18 cellular contexts compared by ENCODE assay signal in the genomic region with DNA sequence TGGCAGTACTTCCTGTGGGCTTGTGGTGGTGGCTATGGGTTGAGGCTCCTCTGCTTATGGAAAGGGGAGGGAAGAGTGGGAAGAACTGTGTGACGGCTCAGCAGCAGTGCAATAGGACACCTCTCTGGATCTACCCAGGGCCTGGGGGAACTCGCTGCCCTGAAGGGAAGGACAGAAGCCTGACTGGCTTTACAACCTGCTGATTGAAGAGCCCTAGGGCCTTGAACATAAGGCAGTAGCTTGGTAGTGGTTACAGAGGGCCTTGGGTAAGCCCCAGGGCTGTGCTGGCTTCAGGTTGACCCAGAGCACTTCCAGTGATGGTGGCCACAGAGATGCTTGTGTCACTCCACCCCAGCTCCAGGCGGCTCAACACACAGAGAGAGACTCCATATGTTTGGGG. TPM values are rescaled to one million over a fixed set of nuclear protein-coding genes. Genes with fewer than 3 reads are reported as not detected.
DNase-seq lines count a peak whose midpoint lies in the region; ATAC-seq, FAIRE-seq and TF ChIP-seq lines count a peak whose summit lies in the region.
"Had no signal": no experiment of that assay in that cellular context is flagged by ENCODE, and none has a peak within 500 bp of the region (broad histone marks: within the 10 kb centered on the region; RNA-seq: fewer than 3 reads in every experiment).

No MANE protein-coding gene starts in this region.

- POLR2A ChIA-PET in HepG2 (lab: Yijun Ruan, JAX) = no interaction called here

- peaks cover 4 to 29% of the 10 kb centered on the region in 2 experiments; a peak in 4 of 5 replicates for H3K27me3 ChIP-seq in HepG2 (ENCODE audit: control insufficient read depth in 1 of 2, insufficient read depth in 2 of 2, low read length in 2 of 2)
- no peaks in the 10 kb centered on the region for H3K27me3 ChIP-seq in right lobe of liver
- no peaks in the 10 kb centered on the region for H3K27me3 ChIP-seq in breast epithelium
- H3K27me3 ChIP-seq: BLaER1 had no signal

- intact Hi-C loops in HepG2 (cut with micrococcal nuclease; ENCODE audit: unreplicated experiment) (no loop called here), right lobe of liver (cut with DNase I) (loop anchor here in 1 of 2 donors (10.0 kb wide), 1 partner anchor 60 kb away; no protein-coding TSS in a partner anchor), breast epithelium (cut with DNase I; ENCODE audit: low total_unique reads) (no loop called here)

- H3K9me3 Mint-ChIP-seq in neural crest cell = no peaks in the 10 kb centered on the region

- no peak for TF ChIP-seq CTCF in HepG2 (CRISPR knock-in tag; IDR thresholded peaks at IDR 0.05)
- no peak for TF ChIP-seq CTCF in right lobe of liver (IDR thresholded peaks at IDR 0.05)
- no peak for TF ChIP-seq CTCF in neural crest cell (conservative IDR thresholded peaks at IDR 0.05)
- no peak for TF ChIP-seq CTCF in breast epithelium (IDR thresholded peaks at IDR 0.05)

- WGBS in HepG2 (ENCODE audit: low lambda C conversion rate) = 19% methylated on average over 3 of the region's 3 CpGs
- WGBS in right lobe of liver (ENCODE audit: insufficient coverage, low coverage, low lambda C conversion rate, missing lambda C conversion rate) = 60% methylated on average over 1 of the region's 3 CpGs

- H3K4me3 ChIP-seq in HepG2 (replicated peaks in 1 of 3; ENCODE audit: insufficient read depth in 1 of 3, low read depth in 2 of 3, low read length in 3 of 3) = no peak overlapping the region
- no peak overlapping the region for H3K4me3 ChIP-seq in right lobe of liver
- H3K4me3 ChIP-seq in breast epithelium = no peak overlapping the region
- H3K4me3 ChIP-seq: BLaER1, GM12878, GM23248 had no signal

- ATAC-seq in HepG2 (peak; percentile 65), right lobe of liver (no peak), HG02840 (IDR thresholded peaks at IDR 0.05; ENCODE audit: low FRiP score, unreplicated experiment) (no peak)
- ATAC-seq: GM12878 had no signal

- H3K27ac Mint-ChIP-seq in neural crest cell (ENCODE audit: unreplicated experiment) = peak overlapping the region; percentile 38
- H3K27ac Mint-ChIP-seq: H9 had no signal

- H3K79me2 ChIP-seq in HepG2 (ENCODE audit: insufficient read depth, low read length) = no peaks in the 10 kb centered on the region

- no peak overlapping the region for H3K27ac ChIP-seq in HepG2 (ENCODE audit: extremely low read length, insufficient read depth, low read length)
- H3K27ac ChIP-seq in right lobe of liver = no peak overlapping the region
- no peak overlapping the region for H3K27ac ChIP-seq in breast epithelium
- H3K27ac ChIP-seq: BLaER1, GM23248 had no signal

- TF ChIP-seq EP300 in HepG2 (IDR thresholded peaks at IDR 0.05; ENCODE audit: low read depth in 2 of 2, low read length in 2 of 2) (no peak), HepG2 (CRISPR knock-in tag; IDR thresholded peaks at IDR 0.05; ENCODE audit: borderline replicate concordance) (no peak)

- no peaks in the 10 kb centered on the region for H3K36me3 Mint-ChIP-seq in neural crest cell (ENCODE audit: low read depth)

- no peaks in the 10 kb centered on the region for H3K4me1 Mint-ChIP-seq in neural crest cell

- CTCF ChIA-PET in HepG2 (lab: Yijun Ruan, JAX; ENCODE audit: low intra/inter-chr PET ratio, low total read pairs) = no interaction called here

- DNase-seq in HepG2 (ENCODE audit: low spot score) = no peak
- DNase-seq in right lobe of liver = no peak
- peak; percentile 79 for DNase-seq in islet precursor cell
- DNase-seq in neural crest cell (ENCODE audit: low read depth, low spot score) = no peak
- no peak for DNase-seq in breast epithelium (ENCODE audit: low spot score in 2 of 2)
- DNase-seq in HuH-7.5 (ENCODE audit: low spot score) = no peak
- DNase-seq: 8988T, AML-193, Calu3, DMS 273 treated with DMSO at 0.1 percent for 48 hours, GM23248, H9 had no signal

- no peak for FAIRE-seq in HepG2 (lab: Jason Lieb, UNC)
- FAIRE-seq: GM12878, GM18507 had no signal

- H2AFZ ChIP-seq in HepG2 (ENCODE audit: low read length) = no peak overlapping the region
- H2AFZ ChIP-seq: GM23248 had no signal

- H3K4me3 Mint-ChIP-seq in neural crest cell = no peak overlapping the region
- H3K4me3 Mint-ChIP-seq: H9 had no signal

- H3K4me2 ChIP-seq in HepG2 (ENCODE audit: low read depth, low read length) = no peak overlapping the region
- H3K4me2 ChIP-seq: BLaER1 had no signal

- no peak for TF ChIP-seq POLR2A in HepG2 (IDR thresholded peaks at IDR 0.05; ENCODE audit: insufficient read depth in 1 of 2, low read depth in 2 of 2, low read length in 2 of 2)
- no peak for TF ChIP-seq POLR2A in right lobe of liver (IDR thresholded peaks at IDR 0.05)
- TF ChIP-seq POLR2A in breast epithelium (IDR thresholded peaks at IDR 0.05) = no peak

- no peaks in the 10 kb centered on the region for H3K9me3 ChIP-seq in HepG2 (ENCODE audit: low read length)
- H3K9me3 ChIP-seq in right lobe of liver = no peaks in the 10 kb centered on the region
- no peaks in the 10 kb centered on the region for H3K9me3 ChIP-seq in breast epithelium

- H3K4me1 ChIP-seq in HepG2 (ENCODE audit: insufficient read depth, low read length) = no peaks in the 10 kb centered on the region
- no peaks in the 10 kb centered on the region for H3K4me1 ChIP-seq in right lobe of liver
- H3K4me1 ChIP-seq in breast epithelium = no peaks in the 10 kb centered on the region

- in situ Hi-C loops in HepG2 (cut with HindIII; ENCODE audit: extremely low pct_ligation_motif_present, low pct_unique_long_range_greater_than_20kb) = no loop called here

- TF ChIP-seq RAD21 in HepG2 (CRISPR knock-in tag; IDR thresholded peaks at IDR 0.05) = no peak

- H3K27me3 Mint-ChIP-seq in neural crest cell (ENCODE audit: low read depth) = peaks cover 4% of the 10 kb centered on the region

- no peak overlapping the region for H3K9ac ChIP-seq in HepG2 (ENCODE audit: insufficient read depth, low read depth, low read length)
- H3K9ac ChIP-seq: BLaER1, GM23248 had no signal

- no peaks in the 10 kb centered on the region for H3K36me3 ChIP-seq in HepG2 (replicated peaks in 1 of 2; ENCODE audit: control insufficient read depth in 1 of 2, insufficient read depth in 2 of 2, low read length in 2 of 2)
- H3K36me3 ChIP-seq in right lobe of liver = no peaks in the 10 kb centered on the region
- H3K36me3 ChIP-seq in breast epithelium = no peaks in the 10 kb centered on the region
- H3K36me3 ChIP-seq: BLaER1 had no signal

- no TSS peak for BruUV-seq in HepG2 (replicated peaks; lab: Mats Ljungman, UMichigan)

- H4K20me1 ChIP-seq in HepG2 (ENCODE audit: insufficient read depth, low read length) = no peaks in the 10 kb centered on the region
- H4K20me1 ChIP-seq: BLaER1 had no signal

RNA-seq across cellular contexts. Expression of gene CCIN, which starts 5.5 kb away (rescaled TPM):
- total RNA-seq in HepG2 (2016; rRNA removed; fragmentation: Illumina TruSeq; extraction: Trizol) (not detected in 2 replicates), right lobe of liver (not detected), neural crest cell (not detected in 2 replicates), breast epithelium (under 1 TPM in 1 of 3 donors, not detected in 2; 0.80 TPM)
- total RNA-seq in HepG2 (2016; cell fraction: cytosol; rRNA removed; fragmentation: Illumina TruSeq; extraction: Trizol; ENCODE audit: low read depth) = not detected in 2 replicates
- total RNA-seq in HepG2 (2016; cell fraction: insoluble cytoplasmic fraction; rRNA removed; fragmentation: Illumina TruSeq; extraction: Trizol) = not detected in 2 replicates
- total RNA-seq in HepG2 (2016; cell fraction: membrane; rRNA removed; fragmentation: Illumina TruSeq; extraction: Trizol) = not detected in 2 replicates
- total RNA-seq in HepG2 (2016; cell fraction: nucleus; rRNA removed; fragmentation: Illumina TruSeq; extraction: Trizol) = not detected in 2 replicates
- polyA plus RNA-seq in HepG2 (2011; rRNA removed) = not detected in 2 replicates
- polyA plus RNA-seq in HepG2 (2011; cell fraction: cytosol; rRNA removed) = 0.04 TPM in 1 of 2 replicates, not detected in the other
- polyA plus RNA-seq in HepG2 (2011; cell fraction: nucleus; rRNA removed) = 0.07 TPM in 1 of 2 replicates, not detected in the other
- polyA plus RNA-seq in HepG2 (2012) = not detected in 2 replicates
- not detected in 2 replicates for polyA plus RNA-seq in HepG2 (2016; cell fraction: cytosol; fragmentation: Illumina TruSeq; extraction: Trizol; ENCODE audit: low read depth)
- not detected in 2 replicates for polyA plus RNA-seq in HepG2 (2016; cell fraction: insoluble cytoplasmic fraction; fragmentation: Illumina TruSeq; extraction: Trizol; ENCODE audit: low read depth)
- not detected in 2 replicates for polyA plus RNA-seq in HepG2 (2016; cell fraction: membrane; fragmentation: Illumina TruSeq; extraction: Trizol; ENCODE audit: low read depth)
- polyA plus RNA-seq in HepG2 (2016; cell fraction: nucleus; fragmentation: Illumina TruSeq; extraction: Trizol; ENCODE audit: insufficient read depth, low read depth) = not detected in 2 replicates
- not detected in 2 replicates for polyA minus RNA-seq in HepG2 (2011; rRNA and poly(A)+ RNA removed; ENCODE audit: low replicate concordance)
- polyA minus RNA-seq in HepG2 (2011; cell fraction: cytosol; rRNA and poly(A)+ RNA removed) = not detected in 2 replicates
- not detected in 2 replicates for polyA minus RNA-seq in HepG2 (2011; cell fraction: nucleus; rRNA and poly(A)+ RNA removed)
- total RNA-seq: Calu3, G401, GM12878, H9, HT-29 had no signal
- polyA plus RNA-seq: GM12878 had no signal

RNA-seq across cellular contexts. Expression of gene CLTA, which starts 16.0 kb away (rescaled TPM):
- total RNA-seq in HepG2 (2016; rRNA removed; fragmentation: Illumina TruSeq; extraction: Trizol) (222 and 227 TPM in 2 replicates), right lobe of liver (100 to 1,000 TPM in 2 of 6 experiments, 10 to 100 TPM in 4; 52.3 to 154 (median 72.7) TPM), neural crest cell (222 and 224 TPM in 2 replicates), breast epithelium (100 to 1,000 TPM; 177 to 202 (median 178) TPM)
- 77.4 and 77.5 TPM in 2 replicates for total RNA-seq in HepG2 (2016; cell fraction: cytosol; rRNA removed; fragmentation: Illumina TruSeq; extraction: Trizol; ENCODE audit: low read depth)
- 223 and 230 TPM in 2 replicates for total RNA-seq in HepG2 (2016; cell fraction: insoluble cytoplasmic fraction; rRNA removed; fragmentation: Illumina TruSeq; extraction: Trizol)
- 134 and 142 TPM in 2 replicates for total RNA-seq in HepG2 (2016; cell fraction: membrane; rRNA removed; fragmentation: Illumina TruSeq; extraction: Trizol)
- 66.4 and 74.6 TPM in 2 replicates for total RNA-seq in HepG2 (2016; cell fraction: nucleus; rRNA removed; fragmentation: Illumina TruSeq; extraction: Trizol)
- polyA plus RNA-seq in HepG2 (2011; rRNA removed) = 110 and 143 TPM in 2 replicates
- 131 and 141 TPM in 2 replicates for polyA plus RNA-seq in HepG2 (2011; cell fraction: cytosol; rRNA removed)
- polyA plus RNA-seq in HepG2 (2011; cell fraction: nucleus; rRNA removed) = 33.5 and 40.0 TPM in 2 replicates
- polyA plus RNA-seq in HepG2 (2012) = 138 and 142 TPM in 2 replicates
- polyA plus RNA-seq in HepG2 (2016; cell fraction: cytosol; fragmentation: Illumina TruSeq; extraction: Trizol; ENCODE audit: low read depth) = 80.6 and 83.8 TPM in 2 replicates
- polyA plus RNA-seq in HepG2 (2016; cell fraction: insoluble cytoplasmic fraction; fragmentation: Illumina TruSeq; extraction: Trizol; ENCODE audit: low read depth) = 243 and 252 TPM in 2 replicates
- polyA plus RNA-seq in HepG2 (2016; cell fraction: membrane; fragmentation: Illumina TruSeq; extraction: Trizol; ENCODE audit: low read depth) = 122 and 129 TPM in 2 replicates
- 116 and 119 TPM in 2 replicates for polyA plus RNA-seq in HepG2 (2016; cell fraction: nucleus; fragmentation: Illumina TruSeq; extraction: Trizol; ENCODE audit: insufficient read depth, low read depth)
- polyA minus RNA-seq in HepG2 (2011; rRNA and poly(A)+ RNA removed; ENCODE audit: low replicate concordance) = 57.2 and 96.3 TPM in 2 replicates
- 62.5 and 79.0 TPM in 2 replicates for polyA minus RNA-seq in HepG2 (2011; cell fraction: cytosol; rRNA and poly(A)+ RNA removed)
- 17.6 and 26.5 TPM in 2 replicates for polyA minus RNA-seq in HepG2 (2011; cell fraction: nucleus; rRNA and poly(A)+ RNA removed)

RNA-seq across cellular contexts. Expression of gene GLIPR2, which starts 38.2 kb away (rescaled TPM):
- total RNA-seq in HepG2 (2016; rRNA removed; fragmentation: Illumina TruSeq; extraction: Trizol) = 0.27 and 0.42 TPM in 2 replicates
- not detected in 2 replicates for total RNA-seq in HepG2 (2016; cell fraction: cytosol; rRNA removed; fragmentation: Illumina TruSeq; extraction: Trizol; ENCODE audit: low read depth)
- 0.50 and 0.52 TPM in 2 replicates for total RNA-seq in HepG2 (2016; cell fraction: insoluble cytoplasmic fraction; rRNA removed; fragmentation: Illumina TruSeq; extraction: Trizol)
- 0.21 and 0.40 TPM in 2 replicates for total RNA-seq in HepG2 (2016; cell fraction: membrane; rRNA removed; fragmentation: Illumina TruSeq; extraction: Trizol)
- 0.19 TPM in 1 of 2 replicates, not detected in the other for total RNA-seq in HepG2 (2016; cell fraction: nucleus; rRNA removed; fragmentation: Illumina TruSeq; extraction: Trizol)
- polyA plus RNA-seq in HepG2 (2011; rRNA removed) = 0.08 and 0.29 TPM in 2 replicates
- polyA plus RNA-seq in HepG2 (2011; cell fraction: cytosol; rRNA removed) = 0.07 and 0.22 TPM in 2 replicates
- 0.07 TPM in 1 of 2 replicates, not detected in the other for polyA plus RNA-seq in HepG2 (2011; cell fraction: nucleus; rRNA removed)
- polyA plus RNA-seq in HepG2 (2012) = 0.21 TPM in 1 of 2 replicates, not detected in the other
- polyA plus RNA-seq in HepG2 (2016; cell fraction: cytosol; fragmentation: Illumina TruSeq; extraction: Trizol; ENCODE audit: low read depth) = 0.07 and 0.14 TPM in 2 replicates
- 0.35 and 0.75 TPM in 2 replicates for polyA plus RNA-seq in HepG2 (2016; cell fraction: insoluble cytoplasmic fraction; fragmentation: Illumina TruSeq; extraction: Trizol; ENCODE audit: low read depth)
- 0.18 and 0.30 TPM in 2 replicates for polyA plus RNA-seq in HepG2 (2016; cell fraction: membrane; fragmentation: Illumina TruSeq; extraction: Trizol; ENCODE audit: low read depth)
- 0.25 and 0.44 TPM in 2 replicates for polyA plus RNA-seq in HepG2 (2016; cell fraction: nucleus; fragmentation: Illumina TruSeq; extraction: Trizol; ENCODE audit: insufficient read depth, low read depth)
- 0.23 TPM in 1 of 2 replicates, not detected in the other for polyA minus RNA-seq in HepG2 (2011; rRNA and poly(A)+ RNA removed; ENCODE audit: low replicate concordance)
- not detected in 2 replicates for polyA minus RNA-seq in HepG2 (2011; cell fraction: cytosol; rRNA and poly(A)+ RNA removed)
- not detected in 2 replicates for polyA minus RNA-seq in HepG2 (2011; cell fraction: nucleus; rRNA and poly(A)+ RNA removed)
- total RNA-seq in right lobe of liver = 1 to 10 TPM; 1.2 to 3.9 (median 2.5) TPM
- 21.5 and 24.2 TPM in 2 replicates for total RNA-seq in neural crest cell
- 10 to 100 TPM; 16.5 to 57.4 (median 26.9) TPM for total RNA-seq in breast epithelium
